9 cellular contexts compared by ENCODE assay signal in genomic region chr9:129888085-129888808, GRCh38. TPM values are rescaled to one million over a fixed set of nuclear protein-coding genes. Genes with fewer than 3 reads are reported as not detected.
A peak's percentile ranks its signal among the peaks of the same experiment; 100 is the strongest.
DNase-seq lines count a peak whose midpoint lies in the region; ATAC-seq and FAIRE-seq lines count a peak whose summit lies in the region.
"Had no signal": no experiment of that assay in that cellular context is flagged by ENCODE, and none has a peak within 500 bp of the region (broad histone marks: within the 10 kb centered on the region; RNA-seq: fewer than 3 reads in every experiment).

No MANE protein-coding gene starts in this region.

- no peaks in the 10 kb centered on the region for H3K27me3 ChIP-seq in CD4-positive, CD25-positive, alpha-beta regulatory T cell (ENCODE audit: control insufficient read depth, insufficient read depth, low read length)

- peak; percentile 64 to 68 for ATAC-seq in CD4-positive, CD25-positive, alpha-beta regulatory T cell (ENCODE audit: low read depth in 2 of 2)
- ATAC-seq in GM19468 (IDR thresholded peaks at IDR 0.05; ENCODE audit: extremely low read depth, unreplicated experiment) (peak; percentile 26), HG03571 (IDR thresholded peaks at IDR 0.05; ENCODE audit: unreplicated experiment) (peak; percentile 45)
- peak; percentile 50 for ATAC-seq in activated CD4-positive, alpha-beta T cell treated with anti-CD3 and anti-CD28 coated beads for 36 hours
- ATAC-seq in effector memory CD8-positive, alpha-beta T cell (replicated peaks), result peak; percentile 58

- DNase-seq in CD4-positive, CD25-positive, alpha-beta regulatory T cell, result peak; percentile 87 to 99 (median 96)
- peak; percentile 97 for DNase-seq in activated CD4-positive, alpha-beta T cell treated with anti-CD3 and anti-CD28 coated beads for 36 hours
- DNase-seq in effector memory CD8-positive, alpha-beta T cell, result peak; percentile 90 to 92 (median 90)
- DNase-seq in stimulated activated CD4-positive, alpha-beta T cell treated with anti-CD3 and anti-CD28 coated beads, Interleukin-15, amount 100 ng/mL, for 48 hours (ENCODE audit: low read depth in 2 of 2), result peak; percentile 89 to 95
- DNase-seq in frontal cortex (ENCODE audit: low spot score in 2 of 2), result no peak
- no peak for DNase-seq in NCI-H524 treated with DMSO at 0.1 percent for 48 hours (lab: John Stamatoyannopoulos, UW)

- peaks cover 26 to 93% (median 58%) of the 10 kb centered on the region in 4 donors for H3K4me1 Mint-ChIP-seq in CD4-positive, CD25-positive, alpha-beta regulatory T cell
- H3K4me1 Mint-ChIP-seq in activated CD4-positive, alpha-beta T cell treated with anti-CD3 and anti-CD28 coated beads for 36 hours, result peaks cover 76% of the 10 kb centered on the region
- H3K4me1 Mint-ChIP-seq in effector memory CD8-positive, alpha-beta T cell (ENCODE audit: low read depth in 2 of 2), result peaks cover 81 to 83% of the 10 kb centered on the region in 2 donors

- peaks cover 3% of the 10 kb centered on the region for H3K36me3 ChIP-seq in CD4-positive, CD25-positive, alpha-beta regulatory T cell (ENCODE audit: control insufficient read depth, insufficient read depth, low read length)

- no peaks in the 10 kb centered on the region for H3K9me3 ChIP-seq in CD4-positive, CD25-positive, alpha-beta regulatory T cell (ENCODE audit: control insufficient read depth in 2 of 2, low read length in 2 of 2)

- H3K27ac ChIP-seq in CD4-positive, CD25-positive, alpha-beta regulatory T cell (ENCODE audit: insufficient read depth, low read length, poor library complexity, severe bottlenecking), result peak overlapping the region; percentile 99

- peaks cover 99% of the 10 kb centered on the region for H3K4me1 ChIP-seq in CD4-positive, CD25-positive, alpha-beta regulatory T cell (ENCODE audit: control insufficient read depth, insufficient read depth, low read length, poor library complexity, severe bottlenecking)

- POLR2A ChIA-PET in activated CD4-positive, alpha-beta T cell treated with anti-CD3 and anti-CD28 coated beads for 36 hours (lab: Charles Lee), result interaction anchor here (0.6 to 3.5 kb wide), 26 partner anchors 10 to 154 kb away, joined by 3 to 21 read pairs (median 3); no protein-coding TSS in a partner anchor

- peak overlapping the region; percentile 92 to 98 (median 92) for H3K4me3 Mint-ChIP-seq in CD4-positive, CD25-positive, alpha-beta regulatory T cell
- H3K4me3 Mint-ChIP-seq in activated CD4-positive, alpha-beta T cell treated with anti-CD3 and anti-CD28 coated beads for 36 hours, result peak overlapping the region; percentile 97
- H3K4me3 Mint-ChIP-seq in effector memory CD8-positive, alpha-beta T cell, result peak overlapping the region; percentile 84 to 87

- intact Hi-C loops in activated CD4-positive, alpha-beta T cell treated with anti-CD3 and anti-CD28 coated beads for 36 hours (cut with DNase I, micrococcal nuclease), result loop anchor here (1.0 to 10.0 kb wide), 8 partner anchors 69 to 1777 kb away; partner anchors contain the start of genes IER5L (in 1 of the 2) and NUP214 (in 1 of the 2)

- H3K4me3 ChIP-seq in CD4-positive, CD25-positive, alpha-beta regulatory T cell (ENCODE audit: low read depth, low read length), result peak overlapping the region; percentile 87

- CTCF ChIA-PET in activated CD4-positive, alpha-beta T cell treated with anti-CD3 and anti-CD28 coated beads for 36 hours (lab: Charles Lee), result interaction anchor here (0.6 to 2.5 kb wide), 14 partner anchors 10 to 219 kb away, joined by 3 to 18 read pairs (median 3); no protein-coding TSS in a partner anchor

- H3K27me3 Mint-ChIP-seq in CD4-positive, CD25-positive, alpha-beta regulatory T cell, result peaks cover 22% of the 10 kb centered on the region
- H3K27me3 Mint-ChIP-seq in activated CD4-positive, alpha-beta T cell treated with anti-CD3 and anti-CD28 coated beads for 36 hours, result no peaks in the 10 kb centered on the region
- H3K27me3 Mint-ChIP-seq in effector memory CD8-positive, alpha-beta T cell, result no peaks in the 10 kb centered on the region

- peak overlapping the region; percentile 99 to 100 (median 100) for H3K27ac Mint-ChIP-seq in CD4-positive, CD25-positive, alpha-beta regulatory T cell
- H3K27ac Mint-ChIP-seq in activated CD4-positive, alpha-beta T cell treated with anti-CD3 and anti-CD28 coated beads for 36 hours, result peak overlapping the region; percentile 99
- peak overlapping the region; percentile 99 to 100 for H3K27ac Mint-ChIP-seq in effector memory CD8-positive, alpha-beta T cell

- H3K36me3 Mint-ChIP-seq in CD4-positive, CD25-positive, alpha-beta regulatory T cell, result peaks cover 15% of the 10 kb centered on the region
- peaks cover 58% of the 10 kb centered on the region for H3K36me3 Mint-ChIP-seq in activated CD4-positive, alpha-beta T cell treated with anti-CD3 and anti-CD28 coated beads for 36 hours (ENCODE audit: low read depth)
- H3K36me3 Mint-ChIP-seq in effector memory CD8-positive, alpha-beta T cell (ENCODE audit: insufficient read depth), result peaks cover 96% of the 10 kb centered on the region

- no peaks in the 10 kb centered on the region for H3K9me3 Mint-ChIP-seq in CD4-positive, CD25-positive, alpha-beta regulatory T cell
- H3K9me3 Mint-ChIP-seq in activated CD4-positive, alpha-beta T cell treated with anti-CD3 and anti-CD28 coated beads for 36 hours (ENCODE audit: low read depth), result no peaks in the 10 kb centered on the region
- H3K9me3 Mint-ChIP-seq in effector memory CD8-positive, alpha-beta T cell, result no peaks in the 10 kb centered on the region

- FAIRE-seq in frontal cortex (lab: Jason Lieb, UNC), result no peak
- FAIRE-seq: endothelial cell of umbilical vein had no signal

RNA-seq across cellular contexts. Expression of gene USP20, which starts 53.0 kb away (rescaled TPM):
- 116 TPM for total RNA-seq in CD4-positive, CD25-positive, alpha-beta regulatory T cell
- polyA plus RNA-seq in CD4-positive, CD25-positive, alpha-beta regulatory T cell, result 10 to 100 TPM; 37.1 to 54.7 (median 46.9) TPM
- 10 to 100 TPM; 37.6 to 48.5 TPM for total RNA-seq in activated CD4-positive, alpha-beta T cell treated with anti-CD3 and anti-CD28 coated beads for 36 hours
- total RNA-seq in frontal cortex, result 11.8 TPM

RNA-seq across cellular contexts. Expression of gene C9orf78, which starts 53.2 kb away (rescaled TPM):
- total RNA-seq in CD4-positive, CD25-positive, alpha-beta regulatory T cell, result 91.6 TPM
- 100 to 1,000 TPM; 155 to 196 (median 170) TPM for polyA plus RNA-seq in CD4-positive, CD25-positive, alpha-beta regulatory T cell
- total RNA-seq in activated CD4-positive, alpha-beta T cell treated with anti-CD3 and anti-CD28 coated beads for 36 hours, result 10 to 100 TPM; 42.8 to 59.8 TPM
- 53.8 TPM for total RNA-seq in frontal cortex

Comparison
In these comparisons a context has a peak if more than half of its experiments do, and no peak if none do; other contexts are left out.
1. DNase-seq: peak in CD4-positive, CD25-positive, alpha-beta regulatory T cell (3 of 3), activated CD4-positive, alpha-beta T cell treated with anti-CD3 and anti-CD28 coated beads for 36 hours (single experiment), effector memory CD8-positive, alpha-beta T cell (3 of 3) and stimulated activated CD4-positive, alpha-beta T cell treated with anti-CD3 and anti-CD28 coated beads, Interleukin-15, amount 100 ng/mL, for 48 hours (2 of 2); none in frontal cortex (0 of 2) and NCI-H524 treated with DMSO at 0.1 percent for 48 hours (single experiment).
2. Peak in every context shown above with its lines, with median percentiles within 50 percentile points of each other: ATAC-seq, H3K27ac Mint-ChIP-seq and H3K4me3 Mint-ChIP-seq.